1 cellular context compared by ENCODE assay signal in the genomic region with DNA sequence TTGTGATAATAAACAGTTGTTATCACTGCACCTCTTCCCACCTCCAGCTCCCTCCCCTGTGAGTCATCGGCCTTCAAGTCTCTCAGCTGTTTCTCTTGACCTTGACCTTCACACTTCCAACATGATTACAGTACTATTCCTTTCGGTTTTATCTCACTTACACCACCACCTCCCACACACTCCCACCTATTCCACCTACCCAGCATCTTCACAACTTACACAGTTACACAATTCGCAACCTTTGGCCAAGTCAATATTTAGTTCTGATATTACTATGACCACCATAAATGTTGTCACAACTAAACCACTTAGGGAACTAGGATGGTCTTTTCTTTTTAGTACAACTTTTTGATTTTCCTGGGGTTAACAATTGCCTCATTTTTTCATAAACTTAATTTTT.
TF ChIP-seq lines count a peak whose summit lies in the region.

No MANE protein-coding gene starts in this region.

TF ChIP-seq in K562, 482 proteins besides CTCF, POLR2A, EP300 and RAD21 (continued from another document):
- TF ChIP-seq, protein P1, sequence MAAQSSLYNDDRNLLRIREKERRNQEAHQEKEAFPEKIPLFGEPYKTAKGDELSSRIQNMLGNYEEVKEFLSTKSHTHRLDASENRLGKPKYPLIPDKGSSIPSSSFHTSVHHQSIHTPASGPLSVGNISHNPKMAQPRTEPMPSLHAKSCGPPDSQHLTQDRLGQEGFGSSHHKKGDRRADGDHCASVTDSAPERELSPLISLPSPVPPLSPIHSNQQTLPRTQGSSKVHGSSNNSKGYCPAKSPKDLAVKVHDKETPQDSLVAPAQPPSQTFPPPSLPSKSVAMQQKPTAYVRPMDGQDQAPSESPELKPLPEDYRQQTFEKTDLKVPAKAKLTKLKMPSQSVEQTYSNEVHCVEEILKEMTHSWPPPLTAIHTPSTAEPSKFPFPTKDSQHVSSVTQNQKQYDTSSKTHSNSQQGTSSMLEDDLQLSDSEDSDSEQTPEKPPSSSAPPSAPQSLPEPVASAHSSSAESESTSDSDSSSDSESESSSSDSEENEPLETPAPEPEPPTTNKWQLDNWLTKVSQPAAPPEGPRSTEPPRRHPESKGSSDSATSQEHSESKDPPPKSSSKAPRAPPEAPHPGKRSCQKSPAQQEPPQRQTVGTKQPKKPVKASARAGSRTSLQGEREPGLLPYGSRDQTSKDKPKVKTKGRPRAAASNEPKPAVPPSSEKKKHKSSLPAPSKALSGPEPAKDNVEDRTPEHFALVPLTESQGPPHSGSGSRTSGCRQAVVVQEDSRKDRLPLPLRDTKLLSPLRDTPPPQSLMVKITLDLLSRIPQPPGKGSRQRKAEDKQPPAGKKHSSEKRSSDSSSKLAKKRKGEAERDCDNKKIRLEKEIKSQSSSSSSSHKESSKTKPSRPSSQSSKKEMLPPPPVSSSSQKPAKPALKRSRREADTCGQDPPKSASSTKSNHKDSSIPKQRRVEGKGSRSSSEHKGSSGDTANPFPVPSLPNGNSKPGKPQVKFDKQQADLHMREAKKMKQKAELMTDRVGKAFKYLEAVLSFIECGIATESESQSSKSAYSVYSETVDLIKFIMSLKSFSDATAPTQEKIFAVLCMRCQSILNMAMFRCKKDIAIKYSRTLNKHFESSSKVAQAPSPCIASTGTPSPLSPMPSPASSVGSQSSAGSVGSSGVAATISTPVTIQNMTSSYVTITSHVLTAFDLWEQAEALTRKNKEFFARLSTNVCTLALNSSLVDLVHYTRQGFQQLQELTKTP (IDR thresholded peaks at IDR 0.05; ENCODE audit: low read depth in 1 of 2, partially characterized antibody in 2 of 2) = no peak
- TF ChIP-seq LEF1 (IDR thresholded peaks at IDR 0.05) (no peak), ZNF589 (CRISPR knock-in tag; IDR thresholded peaks at IDR 0.05; ENCODE audit: low read depth) (no peak)
